23 cellular contexts compared by ENCODE assay signal in the genomic region with DNA sequence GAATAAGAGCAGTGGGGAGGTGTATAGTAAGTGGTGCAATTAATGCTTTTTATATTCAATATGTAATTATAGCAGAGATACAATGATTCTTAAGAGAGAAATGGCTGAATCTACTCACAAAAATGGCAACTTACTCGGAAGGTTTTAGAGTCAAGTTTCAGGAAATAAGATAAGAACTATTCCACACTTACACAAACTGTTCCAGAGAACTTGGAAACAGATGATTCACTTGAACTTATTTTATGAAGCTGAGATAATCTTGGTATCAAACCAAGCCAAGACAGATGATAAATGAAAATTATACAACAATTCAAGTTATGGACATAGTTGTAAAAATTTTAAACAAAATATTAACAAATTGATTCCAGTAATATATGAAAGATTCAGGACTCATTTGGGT.
A peak's percentile ranks its signal among the peaks of the same experiment; 100 is the strongest.
DNase-seq lines count a peak whose midpoint lies in the region; ATAC-seq and TF ChIP-seq lines count a peak whose summit lies in the region.
"Had no signal": no experiment of that assay in that cellular context is flagged by ENCODE, and none has a peak within 500 bp of the region (broad histone marks: within the 10 kb centered on the region; RNA-seq: fewer than 3 reads in every experiment).

No MANE protein-coding gene starts in this region.

- H3K9ac ChIP-seq in fibroblast of lung (ENCODE audit: insufficient read depth, low read length) (no peak overlapping the region), mesenchymal stem cell (ENCODE audit: low read length) (no peak overlapping the region)
- H3K9ac ChIP-seq: GM23248 had no signal

- no peak overlapping the region for H2AK5ac ChIP-seq in mesenchymal stem cell (ENCODE audit: low read length, severe bottlenecking)

- no peaks in the 10 kb centered on the region for H3K9me3 Mint-ChIP-seq in osteocyte (ENCODE audit: unreplicated experiment)

- no peak overlapping the region for H3K27ac ChIP-seq in fibroblast of lung (ENCODE audit: insufficient read depth, low read length)
- no peak overlapping the region for H3K27ac ChIP-seq in mesenchymal stem cell (ENCODE audit: low read length, poor library complexity, severe bottlenecking)
- H3K27ac ChIP-seq: GM23248 had no signal

- H2AFZ ChIP-seq in fibroblast of lung (ENCODE audit: low read length), result no peak overlapping the region
- H2AFZ ChIP-seq in mesenchymal stem cell (ENCODE audit: low read depth, low read length), result no peak overlapping the region
- H2AFZ ChIP-seq: GM23248 had no signal

- H3K36me3 ChIP-seq in fibroblast of lung (ENCODE audit: control insufficient read depth, insufficient read depth, low read length), result no peaks in the 10 kb centered on the region
- H3K36me3 ChIP-seq in mesenchymal stem cell (ENCODE audit: control insufficient read depth in 1 of 2, insufficient read depth in 2 of 2, low read depth in 1 of 2, low read length in 2 of 2), result no peaks in the 10 kb centered on the region
- H3K36me3 ChIP-seq: HAP-1 had no signal

- intact Hi-C loops in Right ventricle myocardium superior (cut with DNase I), result no loop called here

- H3K4ac ChIP-seq in mesenchymal stem cell (ENCODE audit: low read depth in 1 of 2, low read length in 2 of 2), result no peak overlapping the region

- no peak overlapping the region for H2BK120ac ChIP-seq in mesenchymal stem cell (ENCODE audit: low read depth, low read length)

- ATAC-seq in Right ventricle myocardium superior (ENCODE audit: poor library complexity) (no peak), HG03095 (IDR thresholded peaks at IDR 0.05; ENCODE audit: unreplicated experiment) (no peak)
- ATAC-seq: PC-3 had no signal

- no peaks in the 10 kb centered on the region for H3K9me3 ChIP-seq in fibroblast of lung (ENCODE audit: control insufficient read depth, insufficient read depth, low read depth, low read length)
- no peaks in the 10 kb centered on the region for H3K9me3 ChIP-seq in mesenchymal stem cell (ENCODE audit: control insufficient read depth, low read length)
- H3K9me3 ChIP-seq: HAP-1 had no signal

- H3K4me2 ChIP-seq in fibroblast of lung (ENCODE audit: extremely low read depth, insufficient read depth, low read length) (no peak overlapping the region), mesenchymal stem cell (ENCODE audit: low read length, poor library complexity, severe bottlenecking) (no peak overlapping the region)

- H2BK12ac ChIP-seq in mesenchymal stem cell (ENCODE audit: low read length in 2 of 2), result no peak overlapping the region

- H3K27me3 Mint-ChIP-seq in osteocyte (ENCODE audit: unreplicated experiment), result no peaks in the 10 kb centered on the region
- H3K27me3 Mint-ChIP-seq: B cell; CD4-positive, CD25-positive, alpha-beta regulatory T cell had no signal

- H3K27ac Mint-ChIP-seq in osteocyte (ENCODE audit: unreplicated experiment), result no peak overlapping the region
- H3K27ac Mint-ChIP-seq: B cell; CD4-positive, CD25-positive, alpha-beta regulatory T cell had no signal

- H2BK15ac ChIP-seq in mesenchymal stem cell (ENCODE audit: low read depth, poor library complexity, severe bottlenecking), result no peak overlapping the region

- no peaks in the 10 kb centered on the region for H4K20me1 ChIP-seq in fibroblast of lung (ENCODE audit: control insufficient read depth, extremely low read depth, insufficient read depth, low read length)

- no peak overlapping the region for H4K91ac ChIP-seq in mesenchymal stem cell (ENCODE audit: low read length)

- no peaks in the 10 kb centered on the region for H3K27me3 ChIP-seq in fibroblast of lung (ENCODE audit: control insufficient read depth, insufficient read depth, low read length)
- H3K27me3 ChIP-seq in mesenchymal stem cell (ENCODE audit: control insufficient read depth in 1 of 2, insufficient read depth in 1 of 2, low read length in 2 of 2), result no peaks in the 10 kb centered on the region

- no peaks in the 10 kb centered on the region for H3K79me2 ChIP-seq in fibroblast of lung (ENCODE audit: control insufficient read depth, insufficient read depth, low read length)

- peaks cover 18% of the 10 kb centered on the region for H3K4me1 Mint-ChIP-seq in osteocyte (ENCODE audit: unreplicated experiment)
- H3K4me1 Mint-ChIP-seq: B cell; CD4-positive, CD25-positive, alpha-beta regulatory T cell had no signal

- no peaks in the 10 kb centered on the region for H3K4me1 ChIP-seq in fibroblast of lung (ENCODE audit: control insufficient read depth, extremely low read depth, insufficient read depth, low read length)
- H3K4me1 ChIP-seq in mesenchymal stem cell (ENCODE audit: control insufficient read depth, insufficient read depth, low read depth, low read length), result peaks cover 2% of the 10 kb centered on the region
- H3K4me1 ChIP-seq: HAP-1 had no signal

- H2BK5ac ChIP-seq in mesenchymal stem cell (ENCODE audit: low read depth, low read length, poor library complexity, severe bottlenecking), result no peak overlapping the region

- WGBS in mesenchymal stem cell, result no CpG with 5 or more reads among the region's 1 CpG

- no peak for TF ChIP-seq CTCF in fibroblast of lung (conservative IDR thresholded peaks at IDR 0.05 in 1 of 2, IDR thresholded peaks at IDR 0.05 in 1 of 2; ENCODE audit: low read depth in 1 of 2, low read length in 2 of 2)
- no peak for TF ChIP-seq CTCF in osteocyte (IDR thresholded peaks at IDR 0.05)

- no peak overlapping the region for H3K4me3 Mint-ChIP-seq in osteocyte (ENCODE audit: unreplicated experiment)
- H3K4me3 Mint-ChIP-seq: B cell; CD4-positive, CD25-positive, alpha-beta regulatory T cell had no signal

- H4K8ac ChIP-seq in mesenchymal stem cell (ENCODE audit: low read length), result no peak overlapping the region

- H3K23ac ChIP-seq in mesenchymal stem cell (ENCODE audit: low read length in 2 of 2), result no peak overlapping the region

- H3K4me3 ChIP-seq in fibroblast of lung (replicated peaks in 1 of 4; ENCODE audit: control extremely low read depth in 1 of 4, insufficient read depth in 1 of 4, low read depth in 3 of 4, low read length in 4 of 4) (no peak overlapping the region), mesenchymal stem cell (ENCODE audit: insufficient read depth in 1 of 2, low read depth in 1 of 2, low read length in 2 of 2) (no peak overlapping the region)
- H3K4me3 ChIP-seq: GM23248, HAP-1 had no signal

- no peak overlapping the region for H3K14ac ChIP-seq in mesenchymal stem cell (ENCODE audit: low read length in 2 of 2)

- no peak overlapping the region for H3K18ac ChIP-seq in mesenchymal stem cell (ENCODE audit: low read depth in 1 of 2, low read length in 2 of 2)

- no peaks in the 10 kb centered on the region for H3K36me3 Mint-ChIP-seq in osteocyte (ENCODE audit: unreplicated experiment)
- H3K36me3 Mint-ChIP-seq: CD4-positive, CD25-positive, alpha-beta regulatory T cell had no signal

- peak; percentile 2 for DNase-seq in EH (ENCODE audit: low read depth)
- DNase-seq in amniotic epithelial cell (ENCODE audit: low read depth), result peak; percentile 81
- DNase-seq in fibroblast of lung (ENCODE audit: low read depth in 2 of 2), result peak; percentile 63 to 75
- DNase-seq in mesenchymal stem cell, result peak; percentile 20
- DNase-seq in osteocyte (ENCODE audit: extremely low spot score, unreplicated experiment), result no peak
- no peak for DNase-seq in SK-N-DZ (ENCODE audit: low spot score)
- no peak for DNase-seq in Right ventricle myocardium superior
- DNase-seq: CD4-positive, CD25-positive, alpha-beta regulatory T cell; COR-L47; DMS153; EL; GM23248; NCI-H1105 treated with DMSO at 0.1 percent for 48 hours; NCI-H1694; NCI-H2227 treated with DMSO at 0.1 percent for 48 hours; NCI-H524; NCI-H82; PC-3; RPMI8226; SIG-M5 had no signal

- H3K79me1 ChIP-seq in mesenchymal stem cell (replicated peaks; ENCODE audit: low read length, poor library complexity, severe bottlenecking), result no peaks in the 10 kb centered on the region

Comparison
In these comparisons a context has a peak if more than half of its experiments do, and no peak if none do; other contexts are left out.
1. DNase-seq: peak in EH (single experiment), amniotic epithelial cell (single experiment), fibroblast of lung (2 of 2) and mesenchymal stem cell (single experiment); none in osteocyte (single experiment), SK-N-DZ (single experiment) and Right ventricle myocardium superior (single experiment).